In genomic region chr10:78605800-78606350, GRCh38 we compare ENCODE assay signal across 11 cellular contexts.
DNase-seq lines count a peak whose midpoint lies in the region; ATAC-seq lines count a peak whose summit lies in the region.
"Had no signal": no experiment of that assay in that cellular context is flagged by ENCODE, and none has a peak within 500 bp of the region (broad histone marks: within the 10 kb centered on the region; RNA-seq: fewer than 3 reads in every experiment).

No MANE protein-coding gene starts in this region.

- no peak overlapping the region for H3K27ac ChIP-seq in Karpas-422 (ENCODE audit: low read length)
- H3K27ac ChIP-seq: SJSA1, vagina had no signal

- H3K4me2 ChIP-seq in Karpas-422 (ENCODE audit: low read depth, low read length, poor library complexity, severe bottlenecking), result no peak overlapping the region

- peaks cover 5% of the 10 kb centered on the region; the same call in 1 of the 2 replicates for H3K27me3 ChIP-seq in Karpas-422 (ENCODE audit: low read length)
- H3K27me3 ChIP-seq: SJSA1, vagina had no signal

- H3K9me2 ChIP-seq in Karpas-422 (replicated peaks; ENCODE audit: insufficient read depth, low read length), result no peaks in the 10 kb centered on the region

- intact Hi-C loops in left colon (cut with DNase I, micrococcal nuclease), result no loop called here

- H3K9ac ChIP-seq in Karpas-422 (ENCODE audit: low read length), result no peak overlapping the region

- H3K4me3 ChIP-seq in Karpas-422 (ENCODE audit: low read length), result no peak overlapping the region
- H3K4me3 ChIP-seq: SJSA1, vagina had no signal

- ATAC-seq in left colon (peak; percentile 61), HG02973 (IDR thresholded peaks at IDR 0.05; ENCODE audit: unreplicated experiment) (no peak)
- ATAC-seq: left ventricle myocardium superior had no signal

- DNase-seq in EH (ENCODE audit: low read depth) (peak; percentile 47), Karpas-422 (peak; percentile 50), amniotic epithelial cell (ENCODE audit: low read depth) (peak; percentile 21), left colon (no peak), inferior parietal cortex (ENCODE audit: extremely low spot score) (no peak), ureter (ENCODE audit: low spot score) (no peak)
- DNase-seq: left ventricle myocardium superior, NCI-H1930 had no signal

- H4K20me1 ChIP-seq in Karpas-422 (ENCODE audit: insufficient read depth, low read depth, low read length), result no peaks in the 10 kb centered on the region

- H2AFZ ChIP-seq in Karpas-422 (ENCODE audit: low read length), result no peak overlapping the region

- no peaks in the 10 kb centered on the region for H3K36me3 ChIP-seq in Karpas-422 (ENCODE audit: insufficient read depth, low read length)
- H3K36me3 ChIP-seq: SJSA1, vagina had no signal

- no peaks in the 10 kb centered on the region for H3K79me2 ChIP-seq in Karpas-422 (ENCODE audit: low read length)

- H3K9me3 ChIP-seq in Karpas-422 (ENCODE audit: low read length), result peaks cover 11% of the 10 kb centered on the region

- H3K4me1 ChIP-seq in Karpas-422 (ENCODE audit: low read length), result no peaks in the 10 kb centered on the region
- H3K4me1 ChIP-seq: SJSA1, vagina had no signal

Comparison
In these comparisons a context has a peak if more than half of its experiments do, and no peak if none do; other contexts are left out.
1. DNase-seq: peak in EH (single experiment), Karpas-422 (single experiment) and amniotic epithelial cell (single experiment); none in left colon (0 of 2), inferior parietal cortex (single experiment) and ureter (single experiment).